Comparison of ENCODE assay signal across 17 cellular contexts in genomic region chr1:184928394-184928793, GRCh38.
"Had no signal": no experiment of that assay in that cellular context is flagged by ENCODE, and none has a peak within 500 bp of the region (broad histone marks: within the 10 kb centered on the region; RNA-seq: fewer than 3 reads in every experiment).

No MANE protein-coding gene starts in this region.

- H3K36me3 ChIP-seq: left lung, lower lobe of right lung, prostate gland, thoracic aorta, tibial nerve, upper lobe of right lung, vagina had no signal

- H3K4me1 ChIP-seq: lower lobe of right lung, prostate gland had no signal

- H3K27me3 ChIP-seq: left lung, sigmoid colon, tibial nerve, upper lobe of right lung, vagina had no signal

- H3K4me3 ChIP-seq: left lung, lower lobe of right lung, prostate gland, sigmoid colon, thoracic aorta, tibial nerve, upper lobe of right lung, vagina had no signal

- DNase-seq: cerebellar nuclear complex; cortex of kidney; head of caudate nucleus; hippocampal formation; left cardiac atrium; left lung; lower lobe of right lung; right cardiac atrium; sigmoid colon; stimulated activated CD4-positive, alpha-beta T cell treated with anti-CD3 and anti-CD28 coated beads, Interleukin-4, amount 100 ng/mL, for 4 hours; stimulated activated naive B cell treated with anti-CD40 and anti-IgM and Interleukin-4, amounts not matched to agents 10 μg/mL and 1 μg/mL and 100 μg/mL, for 72 hours; upper lobe of right lung had no signal

- H3K27ac ChIP-seq: left lung, lower lobe of right lung, sigmoid colon, thoracic aorta, tibial nerve, upper lobe of right lung, vagina had no signal

- ATAC-seq: left lung; lower lobe of right lung; natural killer cell treated with Interleukin-12 subunit alpha and Interleukin-12 subunit beta and Interleukin-15 and Interleukin-18, amount 100 ng/mL, for 72 hours; stimulated activated naive B cell treated with anti-CD40 and anti-IgM and Interleukin-4, amounts not matched to agents 10 μg/mL and 1 μg/mL and 100 μg/mL, for 72 hours; upper lobe of right lung had no signal

- H3K9me3 ChIP-seq: left lung, lower lobe of right lung, prostate gland, sigmoid colon, thoracic aorta, tibial nerve, upper lobe of right lung, vagina had no signal
